ENCODE assay signal across 8 cellular contexts in the genomic region with DNA sequence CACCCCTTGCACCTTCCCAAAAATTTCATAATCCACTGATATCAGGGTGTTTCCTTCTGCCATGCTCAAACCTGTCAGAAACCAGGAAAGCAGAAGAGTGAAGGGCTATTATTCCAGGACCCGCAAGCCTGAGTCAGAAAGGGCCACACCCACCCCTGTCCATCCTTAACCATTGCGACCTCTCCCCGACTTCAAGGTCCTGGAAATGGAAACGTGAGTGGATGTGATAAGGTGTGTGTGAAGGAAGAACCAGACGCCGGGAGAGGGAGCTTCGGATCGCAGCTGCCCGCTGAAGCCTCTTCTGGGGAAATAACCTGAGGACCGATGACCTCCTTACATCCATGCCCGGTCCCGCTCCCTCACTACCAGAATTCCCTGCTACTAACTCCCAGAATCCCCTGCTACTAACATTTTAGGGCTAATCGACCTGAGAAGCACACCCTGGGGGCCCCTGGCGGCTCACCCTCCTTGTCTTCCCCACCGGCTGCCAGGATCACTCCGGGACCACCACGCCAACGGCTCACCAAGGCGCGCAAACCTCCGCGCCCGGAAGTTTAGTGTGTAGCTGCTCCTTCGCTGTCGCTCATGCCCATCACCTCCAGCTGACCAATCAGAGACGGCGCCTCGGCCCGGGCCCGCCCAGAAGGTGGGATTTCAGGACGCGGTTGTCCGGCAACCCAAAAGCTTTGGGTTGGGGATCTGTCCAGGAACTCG. TPM values are rescaled to one million over a fixed set of nuclear protein-coding genes. Genes with fewer than 3 reads are reported as not detected.
DNase-seq lines count a peak whose midpoint lies in the region; ATAC-seq and TF ChIP-seq lines count a peak whose summit lies in the region.

A gene (minus strand): TSS at position 534 of the 714 bp plus-strand sequence. CDS start 471 bp downstream, at position 63.

- H3K79me2 ChIP-seq in OCI-LY3 (ENCODE audit: low read length) = peaks cover 25% of the 10 kb centered on the region

- peaks cover 5% of the 10 kb centered on the region; the same call in 1 of the 2 replicates for H3K9me3 ChIP-seq in OCI-LY3 (ENCODE audit: insufficient read depth, low read length)

- peak within 1 kb of the TSS; percentile 96 for H2AFZ ChIP-seq in OCI-LY3 (ENCODE audit: low read depth, low read length)

- no peak for TF ChIP-seq CTCF in OCI-LY3 (IDR thresholded peaks at IDR 0.05; ENCODE audit: low read depth, low read length)
- TF ChIP-seq CTCF in endothelial cell (IDR thresholded peaks at IDR 0.05; ENCODE audit: unreplicated experiment) = no peak

- H3K27me3 Mint-ChIP-seq in endothelial cell (ENCODE audit: unreplicated experiment) = no peaks in the 10 kb centered on the region

- H3K9me3 Mint-ChIP-seq in endothelial cell (ENCODE audit: unreplicated experiment) = no peaks in the 10 kb centered on the region

- H3K4me1 Mint-ChIP-seq in endothelial cell (ENCODE audit: unreplicated experiment) = peaks cover 10% of the 10 kb centered on the region

- peak within 1 kb of the TSS; percentile 94 for H3K4me3 ChIP-seq in OCI-LY3 (ENCODE audit: low read length)

- peaks cover 14% of the 10 kb centered on the region for H3K4me1 ChIP-seq in OCI-LY3 (ENCODE audit: low read length)

- peak within 1 kb of the TSS; percentile 98 for H3K4me3 Mint-ChIP-seq in endothelial cell (ENCODE audit: unreplicated experiment)

- H3K27ac ChIP-seq in OCI-LY3 (ENCODE audit: low read length) = peak within 1 kb of the TSS; percentile 14; the same call in 1 of the 2 replicates

- peak within 1 kb of the TSS; percentile 92 for H3K4me2 ChIP-seq in OCI-LY3 (ENCODE audit: low read length)

- H3K36me3 ChIP-seq in OCI-LY3 (replicated peaks; ENCODE audit: low read depth, low read length) = peaks cover 21% of the 10 kb centered on the region

- no peak within 1 kb of the TSS for H3K27ac Mint-ChIP-seq in endothelial cell (ENCODE audit: unreplicated experiment)

- ATAC-seq in GM21528 (IDR thresholded peaks at IDR 0.05; ENCODE audit: low FRiP score, unreplicated experiment) = peak; percentile 94

- no peaks in the 10 kb centered on the region for H4K20me1 ChIP-seq in OCI-LY3 (ENCODE audit: insufficient read depth, low read length)

- H3K36me3 Mint-ChIP-seq in endothelial cell (ENCODE audit: low read depth, unreplicated experiment) = no peaks in the 10 kb centered on the region

- DNase-seq in DMS 273 (lab: John Stamatoyannopoulos, UW; ENCODE audit: unreplicated experiment) = peak; percentile 97
- DNase-seq in HuH-7.5 (ENCODE audit: low spot score) = peak; percentile 73
- DNase-seq in activated CD8-positive, alpha-beta memory T cell treated with anti-CD3 and anti-CD28 coated beads, Interleukin-2, amount 50 U/mL, for 48 hours = peak; percentile 94
- peak; percentile 93 for DNase-seq in endothelial cell (ENCODE audit: low spot score)
- DNase-seq in middle frontal gyrus (ENCODE audit: extremely low spot score, low spot score) = peak; percentile 83
- peak; percentile 75 to 78 for DNase-seq in stimulated activated CD8-positive, alpha-beta memory T cell treated with anti-CD3 and anti-CD28 coated beads, Interleukin-4, amount 100 ng/mL, for 1 hour (ENCODE audit: low read depth in 2 of 2, low spot score in 1 of 2)

- H3K9ac ChIP-seq in OCI-LY3 (ENCODE audit: low read length) = peak within 1 kb of the TSS; percentile 77

- H3K27me3 ChIP-seq in OCI-LY3 (ENCODE audit: low read depth, low read length) = no peaks in the 10 kb centered on the region

RNA-seq across cellular contexts. Expression of the gene that starts here (rescaled TPM):
- 5.8 TPM for total RNA-seq in endothelial cell (ENCODE audit: unreplicated experiment)

Comparison
In these comparisons a context has a peak if more than half of its experiments do, and no peak if none do; other contexts are left out.
1. Peak in every context shown above with its lines: DNase-seq, ATAC-seq, H3K4me3 ChIP-seq and H3K27ac ChIP-seq.